18 cellular contexts compared by ENCODE assay signal in genomic region chr2:205747827-205748386, GRCh38.
DNase-seq lines count a peak whose midpoint lies in the region; ATAC-seq and TF ChIP-seq lines count a peak whose summit lies in the region.
"Had no signal": no experiment of that assay in that cellular context is flagged by ENCODE, and none has a peak within 500 bp of the region (broad histone marks: within the 10 kb centered on the region; RNA-seq: fewer than 3 reads in every experiment).

No MANE protein-coding gene starts in this region.

- no peak overlapping the region for H3K9ac ChIP-seq in mammary epithelial cell (ENCODE audit: insufficient read depth, low read length)

- no peak for TF ChIP-seq CTCF in mammary epithelial cell (conservative IDR thresholded peaks at IDR 0.05 in 1 of 2, IDR thresholded peaks at IDR 0.05 in 1 of 2; ENCODE audit: extremely low read depth in 1 of 2, insufficient read depth in 1 of 2, low read depth in 1 of 2, low read length in 2 of 2)
- TF ChIP-seq CTCF in breast epithelium (IDR thresholded peaks at IDR 0.05): no peak
- TF ChIP-seq CTCF in brain (conservative IDR thresholded peaks at IDR 0.05): no peak
- no peak for TF ChIP-seq CTCF in mucosa of descending colon (IDR thresholded peaks at IDR 0.05)
- no peak for TF ChIP-seq CTCF in foreskin fibroblast (IDR thresholded peaks at IDR 0.05; ENCODE audit: low read depth, low read length)

- no peak for TF ChIP-seq POLR2A in breast epithelium (IDR thresholded peaks at IDR 0.05)

- peaks cover 6% of the 10 kb centered on the region for H3K27me3 Mint-ChIP-seq in brain
- H3K27me3 Mint-ChIP-seq in natural killer cell treated with Interleukin-12 subunit alpha and Interleukin-12 subunit beta and Interleukin-15 and Interleukin-18, amount 100 ng/mL, for 72 hours: peaks cover 16 to 21% of the 10 kb centered on the region in 2 donors

- 95% methylated on average over 11 of the region's 11 CpGs for WGBS in mammary epithelial cell (ENCODE audit: low coverage, missing lambda C conversion rate)

- H4K20me1 ChIP-seq in mammary epithelial cell (ENCODE audit: insufficient read depth, low read length): no peaks in the 10 kb centered on the region

- no peak overlapping the region for H2AFZ ChIP-seq in mammary epithelial cell (ENCODE audit: low read depth, low read length)

- H3K4me2 ChIP-seq in mammary epithelial cell (ENCODE audit: insufficient read depth, low read depth, low read length): no peak overlapping the region

- H3K27ac ChIP-seq in mammary epithelial cell (ENCODE audit: insufficient read depth, low read depth, low read length) (peak overlapping the region; percentile 93), breast epithelium (no peak overlapping the region)
- H3K27ac ChIP-seq: brain microvascular endothelial cell, tibial artery had no signal

- no peak overlapping the region for H3K4me3 ChIP-seq in mammary epithelial cell (replicated peaks in 1 of 3; ENCODE audit: insufficient read depth in 1 of 3, low read depth in 2 of 3, low read length in 3 of 3)
- H3K4me3 ChIP-seq in breast epithelium: no peak overlapping the region
- no peak overlapping the region for H3K4me3 ChIP-seq in mucosa of descending colon
- no peak overlapping the region for H3K4me3 ChIP-seq in foreskin fibroblast (ENCODE audit: low read depth in 1 of 2, low read length in 2 of 2)
- H3K4me3 ChIP-seq: tibial artery had no signal

- H3K79me2 ChIP-seq in mammary epithelial cell (ENCODE audit: insufficient read depth, low read length): peaks cover 8% of the 10 kb centered on the region

- in situ Hi-C loops in mammary epithelial cell (cut with MboI; ENCODE audit: low sequenced_read_pairs in 2 of 2): no loop called here

- H3K36me3 ChIP-seq in mammary epithelial cell (ENCODE audit: insufficient read depth, low read length) (peaks cover 16% of the 10 kb centered on the region), breast epithelium (no peaks in the 10 kb centered on the region), mucosa of descending colon (ENCODE audit: low read depth) (no peaks in the 10 kb centered on the region)

- peaks cover 75% of the 10 kb centered on the region for H3K36me3 Mint-ChIP-seq in brain
- H3K36me3 Mint-ChIP-seq in natural killer cell treated with Interleukin-12 subunit alpha and Interleukin-12 subunit beta and Interleukin-15 and Interleukin-18, amount 100 ng/mL, for 72 hours: no peaks in the 10 kb centered on the region
- H3K36me3 Mint-ChIP-seq: activated naive CD4-positive, alpha-beta T cell treated with anti-CD3 and anti-CD28 coated beads, Interleukin-2, amount 10 ng/mL, durations not matched to agents 7 days and 5 days; CD14-positive monocyte had no signal

- H3K27me3 ChIP-seq in mammary epithelial cell (ENCODE audit: insufficient read depth, low read length) (no peaks in the 10 kb centered on the region), breast epithelium (no peaks in the 10 kb centered on the region)
- H3K27me3 ChIP-seq: brain microvascular endothelial cell, tibial artery had no signal

- dilution Hi-C loops in mammary epithelial cell (cut with HindIII; ENCODE audit: low sequenced_read_pairs): no loop called here

- peak; percentile 73 for ATAC-seq in mucosa of descending colon
- no peak for ATAC-seq in natural killer cell treated with Interleukin-12 subunit alpha and Interleukin-12 subunit beta and Interleukin-15 and Interleukin-18, amount 100 ng/mL, for 72 hours

- peak overlapping the region in 3 of 5 experiments; percentile 19 to 78 (median 62) for H3K27ac Mint-ChIP-seq in brain
- no peak overlapping the region for H3K27ac Mint-ChIP-seq in natural killer cell treated with Interleukin-12 subunit alpha and Interleukin-12 subunit beta and Interleukin-15 and Interleukin-18, amount 100 ng/mL, for 72 hours
- H3K27ac Mint-ChIP-seq: activated naive CD4-positive, alpha-beta T cell treated with anti-CD3 and anti-CD28 coated beads, Interleukin-2, amount 10 ng/mL, durations not matched to agents 7 days and 5 days; CD14-positive monocyte; IgD-negative memory B cell had no signal

- no peak for DNase-seq in mammary epithelial cell
- DNase-seq in breast epithelium (ENCODE audit: low spot score in 2 of 2): no peak
- DNase-seq in mucosa of descending colon: peak in 1 of 3 donors; percentile 44
- DNase-seq in natural killer cell treated with Interleukin-12 subunit alpha and Interleukin-12 subunit beta and Interleukin-15 and Interleukin-18, amount 100 ng/mL, for 72 hours (ENCODE audit: low spot score): no peak
- DNase-seq in stimulated activated CD4-positive, alpha-beta T cell treated with anti-CD3 and anti-CD28 coated beads, Interleukin-15, amount 100 ng/mL, for 24 hours: no peak
- DNase-seq in cerebellar cortex (ENCODE audit: low spot score): no peak
- no peak for DNase-seq in foreskin fibroblast
- DNase-seq: activated CD8-positive, alpha-beta memory T cell treated with anti-CD3 and anti-CD28 coated beads, Interleukin-2, amount 50 U/mL, for 48 hours; activated naive CD4-positive, alpha-beta T cell treated with anti-CD3 and anti-CD28 coated beads, Interleukin-2, amount 10 ng/mL, durations not matched to agents 7 days and 5 days; brain microvascular endothelial cell; NCI-H1048; NCI-H2171 treated with DMSO at 0.1 percent for 48 hours; SHP77 treated with DMSO at 0.1 percent for 48 hours; stimulated activated CD4-positive, alpha-beta T cell treated with anti-CD3 and anti-CD28 coated beads, Interleukin-4, amount 100 ng/mL, for 4 hours; tibial artery had no signal

- no peaks in the 10 kb centered on the region for H3K9me3 Mint-ChIP-seq in brain
- no peaks in the 10 kb centered on the region for H3K9me3 Mint-ChIP-seq in natural killer cell treated with Interleukin-12 subunit alpha and Interleukin-12 subunit beta and Interleukin-15 and Interleukin-18, amount 100 ng/mL, for 72 hours
- H3K9me3 Mint-ChIP-seq: activated naive CD4-positive, alpha-beta T cell treated with anti-CD3 and anti-CD28 coated beads, Interleukin-2, amount 10 ng/mL, durations not matched to agents 7 days and 5 days; CD14-positive monocyte; IgD-negative memory B cell had no signal

- H3K4me1 ChIP-seq in mammary epithelial cell (ENCODE audit: insufficient read depth, low read length): peaks cover 64% of the 10 kb centered on the region
- H3K4me1 ChIP-seq in breast epithelium: peaks cover 5 to 6% of the 10 kb centered on the region in 2 donors
- H3K4me1 ChIP-seq in mucosa of descending colon (ENCODE audit: low read depth): peaks cover 4% of the 10 kb centered on the region

- intact Hi-C loops in mammary epithelial cell (cut with micrococcal nuclease) (loop anchor here (2.0 kb wide), 1 partner anchor 65 kb away; the partner anchor contains the start of gene NRP2), breast epithelium (cut with DNase I; ENCODE audit: low total_unique reads) (no loop called here), mucosa of descending colon (cut with DNase I, micrococcal nuclease) (no loop called here)

- peak overlapping the region in 1 of 5 experiments; percentile 36 for H3K4me3 Mint-ChIP-seq in brain
- H3K4me3 Mint-ChIP-seq in natural killer cell treated with Interleukin-12 subunit alpha and Interleukin-12 subunit beta and Interleukin-15 and Interleukin-18, amount 100 ng/mL, for 72 hours: no peak overlapping the region
- H3K4me3 Mint-ChIP-seq: activated naive CD4-positive, alpha-beta T cell treated with anti-CD3 and anti-CD28 coated beads, Interleukin-2, amount 10 ng/mL, durations not matched to agents 7 days and 5 days; CD14-positive monocyte; IgD-negative memory B cell had no signal

- no peaks in the 10 kb centered on the region for H3K9me3 ChIP-seq in mammary epithelial cell (replicated peaks; ENCODE audit: insufficient read depth, low read length)
- no peaks in the 10 kb centered on the region for H3K9me3 ChIP-seq in breast epithelium
- H3K9me3 ChIP-seq in mucosa of descending colon: no peaks in the 10 kb centered on the region
- H3K9me3 ChIP-seq: tibial artery had no signal

- CTCF ChIA-PET in mammary epithelial cell (lab: Charles Lee; ENCODE audit: low non-redundant PET): interaction anchor here (0.7 kb wide), 1 partner anchor 424 kb away, joined by 4 read pairs; no protein-coding TSS in a partner anchor

- BruUV-seq in mammary epithelial cell (replicated peaks; lab: Mats Ljungman, UMichigan): TSS peak; percentile 76

- peaks cover 19% of the 10 kb centered on the region for H3K4me1 Mint-ChIP-seq in brain
- no peaks in the 10 kb centered on the region for H3K4me1 Mint-ChIP-seq in natural killer cell treated with Interleukin-12 subunit alpha and Interleukin-12 subunit beta and Interleukin-15 and Interleukin-18, amount 100 ng/mL, for 72 hours (ENCODE audit: low read depth in 2 of 2)
- H3K4me1 Mint-ChIP-seq: activated naive CD4-positive, alpha-beta T cell treated with anti-CD3 and anti-CD28 coated beads, Interleukin-2, amount 10 ng/mL, durations not matched to agents 7 days and 5 days; CD14-positive monocyte; IgD-negative memory B cell had no signal

Comparison
In these comparisons a context has a peak if more than half of its experiments do, and no peak if none do; other contexts are left out.
1. H3K27ac Mint-ChIP-seq: peak in brain (3 of 5); none in natural killer cell treated with Interleukin-12 subunit alpha and Interleukin-12 subunit beta and Interleukin-15 and Interleukin-18, amount 100 ng/mL, for 72 hours (0 of 2).